ENCODE assay signal across 8 cellular contexts in genomic region chr1:36300526-36300925, GRCh38. TPM values are rescaled to one million over a fixed set of nuclear protein-coding genes. Genes with fewer than 3 reads are reported as not detected.
DNase-seq lines count a peak whose midpoint lies in the region; ATAC-seq and TF ChIP-seq lines count a peak whose summit lies in the region.

No MANE protein-coding gene starts in this region.

- H3K9me3 ChIP-seq in SK-N-MC (ENCODE audit: low read depth, low read length) (no peaks in the 10 kb centered on the region), skeletal muscle tissue (ENCODE audit: control insufficient read depth in 3 of 3, low read length in 3 of 3) (no peaks in the 10 kb centered on the region)

- no peak overlapping the region for H3K4me3 ChIP-seq in SK-N-MC
- H3K4me3 ChIP-seq in skeletal muscle tissue (ENCODE audit: low read length in 3 of 3) = no peak overlapping the region

- H3K27ac ChIP-seq in SK-N-MC = peak overlapping the region; percentile 0; the same call in 1 of the 2 replicates
- H3K27ac ChIP-seq in skeletal muscle tissue (ENCODE audit: low read depth, low read length) = peak overlapping the region; percentile 38

- H3K4me1 ChIP-seq in skeletal muscle tissue (ENCODE audit: control insufficient read depth in 3 of 3, insufficient read depth in 3 of 3, low read length in 3 of 3) = peaks cover 5 to 12% (median 6%) of the 10 kb centered on the region in 3 donors

- DNase-seq in ELR (ENCODE audit: low read depth) (peak; percentile 72), SK-N-MC (ENCODE audit: low read depth, low spot score) (no peak), erythroblast (lab: John Stamatoyannopoulos, UW) (peak; percentile 16 to 69), KG1 (lab: John Stamatoyannopoulos, UW) (no peak), DMS153 (lab: John Stamatoyannopoulos, UW) (no peak)

- H3K27me3 ChIP-seq in skeletal muscle tissue (ENCODE audit: control insufficient read depth in 3 of 3, insufficient read depth in 3 of 3, low read length in 3 of 3) = no peaks in the 10 kb centered on the region

- TF ChIP-seq POLR2A in erythroblast (IDR thresholded peaks at IDR 0.05; ENCODE audit: low read length) (no peak), GM18505 (IDR thresholded peaks at IDR 0.05; ENCODE audit: borderline replicate concordance, extremely low read depth, insufficient read depth, insufficient read length) (no peak)

- ATAC-seq in HG03095 (IDR thresholded peaks at IDR 0.05; ENCODE audit: unreplicated experiment) (no peak), GM18505 (IDR thresholded peaks at IDR 0.05; ENCODE audit: unreplicated experiment) (no peak)

- H3K9ac ChIP-seq in SK-N-MC (ENCODE audit: insufficient read length) (no peak overlapping the region), skeletal muscle tissue (ENCODE audit: low read depth in 1 of 3, low read length in 3 of 3) (no peak overlapping the region)

- H3K36me3 ChIP-seq in SK-N-MC (ENCODE audit: insufficient read depth, low read length) (peaks cover 74% of the 10 kb centered on the region), skeletal muscle tissue (ENCODE audit: control insufficient read depth in 3 of 3, insufficient read depth in 3 of 3, low read length in 3 of 3) (peaks cover 54 to 73% (median 71%) of the 10 kb centered on the region in 3 donors)

RNA-seq across cellular contexts. Expression of gene SH3D21, which starts 5.6 kb away (rescaled TPM):
- 0.52 TPM for total RNA-seq in skeletal muscle tissue

RNA-seq across cellular contexts. Expression of gene EVA1B, which starts 22.9 kb away (rescaled TPM):
- 40.7 TPM for total RNA-seq in skeletal muscle tissue

Comparison
In these comparisons a context has a peak if more than half of its experiments do, and no peak if none do; other contexts are left out.
1. DNase-seq: peak in ELR (single experiment) and erythroblast (2 of 2); none in SK-N-MC (single experiment), KG1 (single experiment) and DMS153 (single experiment).